Comparison of ENCODE assay signal across 12 cellular contexts in genomic region chr1:154959448-154959825, GRCh38. TPM values are rescaled to one million over a fixed set of nuclear protein-coding genes. Genes with fewer than 3 reads are reported as not detected.
A peak's percentile ranks its signal among the peaks of the same experiment; 100 is the strongest.
DNase-seq lines count a peak whose midpoint lies in the region; ATAC-seq and TF ChIP-seq lines count a peak whose summit lies in the region.
"Had no signal": no experiment of that assay in that cellular context is flagged by ENCODE, and none has a peak within 500 bp of the region (broad histone marks: within the 10 kb centered on the region; RNA-seq: fewer than 3 reads in every experiment).

No MANE protein-coding gene starts in this region.

- H3K4me1 Mint-ChIP-seq in stimulated activated naive CD8-positive, alpha-beta T cell treated with anti-CD3 and anti-CD28 coated beads, Interleukin-15, Interleukin-2, amounts not matched to agents 100 ng/mL and 50 ng/mL, for 24 hours (ENCODE audit: low read depth): peaks cover 68% of the 10 kb centered on the region
- H3K4me1 Mint-ChIP-seq in activated CD8-positive, alpha-beta T cell treated with anti-CD3 and anti-CD28 coated beads, Interleukin-2, amount 10 ng/mL, durations not matched to agents 7 days and 5 days (ENCODE audit: low read depth): peaks cover 65% of the 10 kb centered on the region
- H3K4me1 Mint-ChIP-seq in mesothelial cell of epicardium: peaks cover 61% of the 10 kb centered on the region
- H3K4me1 Mint-ChIP-seq in type B pancreatic cell (ENCODE audit: unreplicated experiment): peaks cover 54% of the 10 kb centered on the region

- peak overlapping the region; percentile 53 for H3K4me3 Mint-ChIP-seq in stimulated activated naive CD8-positive, alpha-beta T cell treated with anti-CD3 and anti-CD28 coated beads, Interleukin-15, Interleukin-2, amounts not matched to agents 100 ng/mL and 50 ng/mL, for 24 hours
- peak overlapping the region; percentile 43 for H3K4me3 Mint-ChIP-seq in activated CD8-positive, alpha-beta T cell treated with anti-CD3 and anti-CD28 coated beads, Interleukin-2, amount 10 ng/mL, durations not matched to agents 7 days and 5 days
- H3K4me3 Mint-ChIP-seq in mesothelial cell of epicardium (no peak overlapping the region), type B pancreatic cell (peak overlapping the region; percentile 45)

- CTCF ChIA-PET in activated CD8-positive, alpha-beta T cell treated with anti-CD3 and anti-CD28 coated beads, Interleukin-2, amount 10 ng/mL, durations not matched to agents 7 days and 5 days (lab: Charles Lee): interaction anchor here (0.6 to 0.7 kb wide), 2 partner anchors 29 to 214 kb away, joined by 3 to 4 read pairs; partner anchors contain the start of gene KRTCAP2

- DNase-seq in stimulated activated naive CD8-positive, alpha-beta T cell treated with anti-CD3 and anti-CD28 coated beads, Interleukin-15, Interleukin-2, amounts not matched to agents 100 U/mL and 50 U/mL, for 24 hours: no peak
- no peak for DNase-seq in activated CD8-positive, alpha-beta T cell treated with anti-CD3 and anti-CD28 coated beads, Interleukin-2, amount 10 ng/mL, durations not matched to agents 7 days and 5 days
- DNase-seq in mesothelial cell of epicardium (ENCODE audit: low spot score in 2 of 2, unreplicated experiment in 2 of 2) (no peak), type B pancreatic cell (ENCODE audit: extremely low spot score, unreplicated experiment) (no peak)
- DNase-seq: amniotic stem cell, NCI-H2081 treated with DMSO at 0.1 percent for 48 hours, Right ventricle myocardium superior, T1000 had no signal

- no peak overlapping the region for H3K27ac Mint-ChIP-seq in stimulated activated naive CD8-positive, alpha-beta T cell treated with anti-CD3 and anti-CD28 coated beads, Interleukin-15, Interleukin-2, amounts not matched to agents 100 ng/mL and 50 ng/mL, for 24 hours
- H3K27ac Mint-ChIP-seq in activated CD8-positive, alpha-beta T cell treated with anti-CD3 and anti-CD28 coated beads, Interleukin-2, amount 10 ng/mL, durations not matched to agents 7 days and 5 days: no peak overlapping the region
- H3K27ac Mint-ChIP-seq in mesothelial cell of epicardium (peak overlapping the region; percentile 50), type B pancreatic cell (no peak overlapping the region)

- H3K36me3 Mint-ChIP-seq in stimulated activated naive CD8-positive, alpha-beta T cell treated with anti-CD3 and anti-CD28 coated beads, Interleukin-15, Interleukin-2, amounts not matched to agents 100 ng/mL and 50 ng/mL, for 24 hours (ENCODE audit: low read depth): peaks cover 22% of the 10 kb centered on the region
- peaks cover 44% of the 10 kb centered on the region for H3K36me3 Mint-ChIP-seq in activated CD8-positive, alpha-beta T cell treated with anti-CD3 and anti-CD28 coated beads, Interleukin-2, amount 10 ng/mL, durations not matched to agents 7 days and 5 days (ENCODE audit: low read depth)
- peaks cover 4% of the 10 kb centered on the region for H3K36me3 Mint-ChIP-seq in mesothelial cell of epicardium
- peaks cover 12% of the 10 kb centered on the region for H3K36me3 Mint-ChIP-seq in type B pancreatic cell

- POLR2A ChIA-PET in activated CD8-positive, alpha-beta T cell treated with anti-CD3 and anti-CD28 coated beads, Interleukin-2, amount 10 ng/mL, durations not matched to agents 7 days and 5 days (lab: Charles Lee): interaction anchor here (4.9 kb wide), 1 partner anchor 15 kb away, joined by 31 read pairs; the partner anchor contains the start of gene CKS1B

- ATAC-seq in stimulated activated naive CD8-positive, alpha-beta T cell treated with anti-CD3 and anti-CD28 coated beads, Interleukin-15, Interleukin-2, amounts not matched to agents 100 U/mL and 50 U/mL, for 24 hours: no peak
- no peak for ATAC-seq in activated CD8-positive, alpha-beta T cell treated with anti-CD3 and anti-CD28 coated beads, Interleukin-2, amount 10 ng/mL, durations not matched to agents 7 days and 5 days
- no peak for ATAC-seq in HG02852 (IDR thresholded peaks at IDR 0.05; ENCODE audit: unreplicated experiment)
- no peak for ATAC-seq in GM18873 (IDR thresholded peaks at IDR 0.05; ENCODE audit: low FRiP score, unreplicated experiment)
- ATAC-seq in GM21528 (IDR thresholded peaks at IDR 0.05; ENCODE audit: low FRiP score, unreplicated experiment): no peak

- no peaks in the 10 kb centered on the region for H3K27me3 Mint-ChIP-seq in stimulated activated naive CD8-positive, alpha-beta T cell treated with anti-CD3 and anti-CD28 coated beads, Interleukin-15, Interleukin-2, amounts not matched to agents 100 ng/mL and 50 ng/mL, for 24 hours
- H3K27me3 Mint-ChIP-seq in activated CD8-positive, alpha-beta T cell treated with anti-CD3 and anti-CD28 coated beads, Interleukin-2, amount 10 ng/mL, durations not matched to agents 7 days and 5 days (ENCODE audit: low read depth): no peaks in the 10 kb centered on the region
- H3K27me3 Mint-ChIP-seq in mesothelial cell of epicardium (ENCODE audit: low read depth): no peaks in the 10 kb centered on the region
- no peaks in the 10 kb centered on the region for H3K27me3 Mint-ChIP-seq in type B pancreatic cell

- H3K9me3 Mint-ChIP-seq in stimulated activated naive CD8-positive, alpha-beta T cell treated with anti-CD3 and anti-CD28 coated beads, Interleukin-15, Interleukin-2, amounts not matched to agents 100 ng/mL and 50 ng/mL, for 24 hours: no peaks in the 10 kb centered on the region
- no peaks in the 10 kb centered on the region for H3K9me3 Mint-ChIP-seq in activated CD8-positive, alpha-beta T cell treated with anti-CD3 and anti-CD28 coated beads, Interleukin-2, amount 10 ng/mL, durations not matched to agents 7 days and 5 days (ENCODE audit: insufficient read depth)
- H3K9me3 Mint-ChIP-seq in mesothelial cell of epicardium: no peaks in the 10 kb centered on the region
- no peaks in the 10 kb centered on the region for H3K9me3 Mint-ChIP-seq in type B pancreatic cell

- no peak for TF ChIP-seq CTCF in mesothelial cell of epicardium (IDR thresholded peaks at IDR 0.05; ENCODE audit: unreplicated experiment)
- no peak for TF ChIP-seq CTCF in type B pancreatic cell (conservative IDR thresholded peaks at IDR 0.05)

RNA-seq across cellular contexts. Expression of gene PYGO2, which starts 2.1 kb away (rescaled TPM):
- total RNA-seq in activated CD8-positive, alpha-beta T cell treated with anti-CD3 and anti-CD28 coated beads, Interleukin-2, amount 10 ng/mL, durations not matched to agents 7 days and 5 days: 10 to 100 TPM; 40.2 to 43.9 TPM
- total RNA-seq in mesothelial cell of epicardium: 43.8 to 47.3 TPM (median 44.6 TPM) in 3 replicates
- 48.1 and 49.0 TPM in 2 replicates for total RNA-seq in type B pancreatic cell (ENCODE audit: low replicate concordance)

RNA-seq across cellular contexts. Expression of gene PBXIP1, which starts 3.5 kb away (rescaled TPM):
- 10 to 100 TPM; 44.5 to 48.2 TPM for total RNA-seq in activated CD8-positive, alpha-beta T cell treated with anti-CD3 and anti-CD28 coated beads, Interleukin-2, amount 10 ng/mL, durations not matched to agents 7 days and 5 days
- total RNA-seq in mesothelial cell of epicardium: 53.8 to 56.2 TPM (median 56.2 TPM) in 3 replicates
- 57.3 and 65.8 TPM in 2 replicates for total RNA-seq in type B pancreatic cell (ENCODE audit: low replicate concordance)

RNA-seq across cellular contexts. Expression of gene SHC1, which starts 11.1 kb away (rescaled TPM):
- 10 to 100 TPM; 69.6 to 72.4 TPM for total RNA-seq in activated CD8-positive, alpha-beta T cell treated with anti-CD3 and anti-CD28 coated beads, Interleukin-2, amount 10 ng/mL, durations not matched to agents 7 days and 5 days
- 115 to 132 TPM (median 117 TPM) in 3 replicates for total RNA-seq in mesothelial cell of epicardium
- 65.3 and 87.8 TPM in 2 replicates for total RNA-seq in type B pancreatic cell (ENCODE audit: low replicate concordance)

RNA-seq across cellular contexts. Expression of gene CKS1B, which starts 15.0 kb away (rescaled TPM):
- total RNA-seq in activated CD8-positive, alpha-beta T cell treated with anti-CD3 and anti-CD28 coated beads, Interleukin-2, amount 10 ng/mL, durations not matched to agents 7 days and 5 days: 100 to 1,000 TPM; 151 to 153 TPM
- total RNA-seq in mesothelial cell of epicardium (64.0 to 70.9 TPM (median 68.2 TPM) in 3 replicates), type B pancreatic cell (ENCODE audit: low replicate concordance) (58.8 and 119 TPM in 2 replicates)

RNA-seq across cellular contexts. Expression of gene PMVK, which starts 22.9 kb away (rescaled TPM):
- 10 to 100 TPM; 40.9 to 43.8 TPM for total RNA-seq in activated CD8-positive, alpha-beta T cell treated with anti-CD3 and anti-CD28 coated beads, Interleukin-2, amount 10 ng/mL, durations not matched to agents 7 days and 5 days
- total RNA-seq in mesothelial cell of epicardium (19.7 to 21.2 TPM (median 20.5 TPM) in 3 replicates), type B pancreatic cell (ENCODE audit: low replicate concordance) (30.3 and 46.2 TPM in 2 replicates)
